ENCODE assay signal across 2 cellular contexts in genomic region chr12:97322388-97322787, GRCh38.
TF ChIP-seq lines count a peak whose summit lies in the region.

No MANE protein-coding gene starts in this region.

TF ChIP-seq in HEK293, 187 proteins besides CTCF, POLR2A, EP300 and RAD21 (continued from another document):
- TF ChIP-seq, protein P1, sequence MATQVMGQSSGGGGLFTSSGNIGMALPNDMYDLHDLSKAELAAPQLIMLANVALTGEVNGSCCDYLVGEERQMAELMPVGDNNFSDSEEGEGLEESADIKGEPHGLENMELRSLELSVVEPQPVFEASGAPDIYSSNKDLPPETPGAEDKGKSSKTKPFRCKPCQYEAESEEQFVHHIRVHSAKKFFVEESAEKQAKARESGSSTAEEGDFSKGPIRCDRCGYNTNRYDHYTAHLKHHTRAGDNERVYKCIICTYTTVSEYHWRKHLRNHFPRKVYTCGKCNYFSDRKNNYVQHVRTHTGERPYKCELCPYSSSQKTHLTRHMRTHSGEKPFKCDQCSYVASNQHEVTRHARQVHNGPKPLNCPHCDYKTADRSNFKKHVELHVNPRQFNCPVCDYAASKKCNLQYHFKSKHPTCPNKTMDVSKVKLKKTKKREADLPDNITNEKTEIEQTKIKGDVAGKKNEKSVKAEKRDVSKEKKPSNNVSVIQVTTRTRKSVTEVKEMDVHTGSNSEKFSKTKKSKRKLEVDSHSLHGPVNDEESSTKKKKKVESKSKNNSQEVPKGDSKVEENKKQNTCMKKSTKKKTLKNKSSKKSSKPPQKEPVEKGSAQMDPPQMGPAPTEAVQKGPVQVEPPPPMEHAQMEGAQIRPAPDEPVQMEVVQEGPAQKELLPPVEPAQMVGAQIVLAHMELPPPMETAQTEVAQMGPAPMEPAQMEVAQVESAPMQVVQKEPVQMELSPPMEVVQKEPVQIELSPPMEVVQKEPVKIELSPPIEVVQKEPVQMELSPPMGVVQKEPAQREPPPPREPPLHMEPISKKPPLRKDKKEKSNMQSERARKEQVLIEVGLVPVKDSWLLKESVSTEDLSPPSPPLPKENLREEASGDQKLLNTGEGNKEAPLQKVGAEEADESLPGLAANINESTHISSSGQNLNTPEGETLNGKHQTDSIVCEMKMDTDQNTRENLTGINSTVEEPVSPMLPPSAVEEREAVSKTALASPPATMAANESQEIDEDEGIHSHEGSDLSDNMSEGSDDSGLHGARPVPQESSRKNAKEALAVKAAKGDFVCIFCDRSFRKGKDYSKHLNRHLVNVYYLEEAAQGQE (tag by site-specific recombination; IDR thresholded peaks at IDR 0.05), result 0 out of 2 replicates have a peak, but pooled peaks have one; percentile 24

TF ChIP-seq in WTC11, 78 proteins besides CTCF, POLR2A, EP300 and RAD21 (continued from another document):
- TF ChIP-seq, protein P2, sequence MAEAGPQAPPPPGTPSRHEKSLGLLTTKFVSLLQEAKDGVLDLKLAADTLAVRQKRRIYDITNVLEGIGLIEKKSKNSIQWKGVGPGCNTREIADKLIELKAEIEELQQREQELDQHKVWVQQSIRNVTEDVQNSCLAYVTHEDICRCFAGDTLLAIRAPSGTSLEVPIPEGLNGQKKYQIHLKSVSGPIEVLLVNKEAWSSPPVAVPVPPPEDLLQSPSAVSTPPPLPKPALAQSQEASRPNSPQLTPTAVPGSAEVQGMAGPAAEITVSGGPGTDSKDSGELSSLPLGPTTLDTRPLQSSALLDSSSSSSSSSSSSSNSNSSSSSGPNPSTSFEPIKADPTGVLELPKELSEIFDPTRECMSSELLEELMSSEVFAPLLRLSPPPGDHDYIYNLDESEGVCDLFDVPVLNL (CRISPR knock-in tag; IDR thresholded peaks at IDR 0.05; ENCODE audit: borderline replicate concordance, low read depth), result no peak
- TF ChIP-seq MXD4 (CRISPR knock-in tag; IDR thresholded peaks at IDR 0.05; ENCODE audit: borderline replicate concordance) (no peak), FOXK1 (CRISPR knock-in tag; IDR thresholded peaks at IDR 0.05) (no peak), TCF7 (CRISPR knock-in tag; IDR thresholded peaks at IDR 0.05; ENCODE audit: low read depth) (no peak)
- TF ChIP-seq, protein P3, sequence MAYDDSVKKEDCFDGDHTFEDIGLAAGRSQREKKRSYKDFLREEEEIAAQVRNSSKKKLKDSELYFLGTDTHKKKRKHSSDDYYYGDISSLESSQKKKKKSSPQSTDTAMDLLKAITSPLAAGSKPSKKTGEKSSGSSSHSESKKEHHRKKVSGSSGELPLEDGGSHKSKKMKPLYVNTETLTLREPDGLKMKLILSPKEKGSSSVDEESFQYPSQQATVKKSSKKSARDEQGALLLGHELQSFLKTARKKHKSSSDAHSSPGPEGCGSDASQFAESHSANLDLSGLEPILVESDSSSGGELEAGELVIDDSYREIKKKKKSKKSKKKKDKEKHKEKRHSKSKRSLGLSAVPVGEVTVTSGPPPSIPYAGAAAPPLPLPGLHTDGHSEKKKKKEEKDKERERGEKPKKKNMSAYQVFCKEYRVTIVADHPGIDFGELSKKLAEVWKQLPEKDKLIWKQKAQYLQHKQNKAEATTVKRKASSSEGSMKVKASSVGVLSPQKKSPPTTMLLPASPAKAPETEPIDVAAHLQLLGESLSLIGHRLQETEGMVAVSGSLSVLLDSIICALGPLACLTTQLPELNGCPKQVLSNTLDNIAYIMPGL (CRISPR knock-in tag; IDR thresholded peaks at IDR 0.05), result no peak
- TF ChIP-seq, protein P4, sequence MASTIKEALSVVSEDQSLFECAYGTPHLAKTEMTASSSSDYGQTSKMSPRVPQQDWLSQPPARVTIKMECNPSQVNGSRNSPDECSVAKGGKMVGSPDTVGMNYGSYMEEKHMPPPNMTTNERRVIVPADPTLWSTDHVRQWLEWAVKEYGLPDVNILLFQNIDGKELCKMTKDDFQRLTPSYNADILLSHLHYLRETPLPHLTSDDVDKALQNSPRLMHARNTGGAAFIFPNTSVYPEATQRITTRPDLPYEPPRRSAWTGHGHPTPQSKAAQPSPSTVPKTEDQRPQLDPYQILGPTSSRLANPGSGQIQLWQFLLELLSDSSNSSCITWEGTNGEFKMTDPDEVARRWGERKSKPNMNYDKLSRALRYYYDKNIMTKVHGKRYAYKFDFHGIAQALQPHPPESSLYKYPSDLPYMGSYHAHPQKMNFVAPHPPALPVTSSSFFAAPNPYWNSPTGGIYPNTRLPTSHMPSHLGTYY (CRISPR knock-in tag; IDR thresholded peaks at IDR 0.05), result no peak
